In genomic region chr16:85550422-85551318, GRCh38 we compare ENCODE assay signal across 13 cellular contexts.
DNase-seq lines count a peak whose midpoint lies in the region; ATAC-seq and TF ChIP-seq lines count a peak whose summit lies in the region.
"Had no signal": no experiment of that assay in that cellular context is flagged by ENCODE, and none has a peak within 500 bp of the region (broad histone marks: within the 10 kb centered on the region; RNA-seq: fewer than 3 reads in every experiment).

No MANE protein-coding gene starts in this region.

- WGBS in heart left ventricle, 4 donors: 60 to 76% (median 66%) methylated on average over 23 to 24 of the region's 24 CpGs
- 86% methylated on average over 24 of the region's 24 CpGs for WGBS in liver
- WGBS in upper lobe of left lung, 2 donors: 82% methylated on average over 9 to 24 of the region's 24 CpGs
- WGBS in spleen, 5 donors: 83 to 91% (median 86%) methylated on average over 20 to 24 of the region's 24 CpGs
- WGBS in esophagus muscularis mucosa: 86% methylated on average over 18 of the region's 24 CpGs

- TF ChIP-seq CTCF in heart left ventricle (IDR thresholded peaks at IDR 0.05) (peak in 10 of 12 donors; percentile 24 to 59 (median 36)), astrocyte of the spinal cord (IDR thresholded peaks at IDR 0.05; ENCODE audit: low read depth, low read length) (peak; percentile 29), liver (IDR thresholded peaks at IDR 0.05; ENCODE audit: low read depth, low read length, missing input control) (no peak), upper lobe of left lung (IDR thresholded peaks at IDR 0.05) (no peak), spleen (IDR thresholded peaks at IDR 0.05 in 8 of 11, conservative IDR thresholded peaks at IDR 0.05 in 3 of 11) (no peak), esophagus muscularis mucosa (IDR thresholded peaks at IDR 0.05) (no peak)

- TF ChIP-seq POLR2A in heart left ventricle (IDR thresholded peaks at IDR 0.05) (no peak), upper lobe of left lung (IDR thresholded peaks at IDR 0.05) (no peak), spleen (IDR thresholded peaks at IDR 0.05) (no peak), esophagus muscularis mucosa (IDR thresholded peaks at IDR 0.05; ENCODE audit: low read depth) (no peak)

- TF ChIP-seq EP300 in upper lobe of left lung (IDR thresholded peaks at IDR 0.05) (no peak), esophagus muscularis mucosa (IDR thresholded peaks at IDR 0.05) (no peak)

- no peaks in the 10 kb centered on the region for H3K9me3 ChIP-seq in heart left ventricle
- no peaks in the 10 kb centered on the region for H3K9me3 ChIP-seq in liver (ENCODE audit: control insufficient read depth in 4 of 4, low read length in 3 of 4)
- H3K9me3 ChIP-seq in upper lobe of left lung: no peaks in the 10 kb centered on the region
- H3K9me3 ChIP-seq in spleen: no peaks in the 10 kb centered on the region
- no peaks in the 10 kb centered on the region for H3K9me3 ChIP-seq in esophagus muscularis mucosa

- H3K27ac ChIP-seq in heart left ventricle: peak overlapping the region in 9 of 12 donors; percentile 13 to 72 (median 51)
- peak overlapping the region; percentile 35 to 50 for H3K27ac ChIP-seq in liver (ENCODE audit: low read depth in 1 of 2, low read length in 2 of 2)
- H3K27ac ChIP-seq in upper lobe of left lung: peak overlapping the region in 3 of 4 donors; percentile 50 to 74 (median 52)
- H3K27ac ChIP-seq in spleen: peak overlapping the region in 1 of 8 donors; percentile 35
- no peak overlapping the region for H3K27ac ChIP-seq in esophagus muscularis mucosa (replicated peaks in 1 of 4)

- intact Hi-C loops in heart left ventricle (cut with DNase I): loop anchor here in 2 of 10 donors (5.0 to 10.0 kb wide), 2 partner anchors 128 to 426 kb away; no protein-coding TSS in a partner anchor
- intact Hi-C loops in cardiac septum (cut with DNase I): loop anchor here (2.0 to 10.0 kb wide), 2 partner anchors 60 to 156 kb away; no protein-coding TSS in a partner anchor
- intact Hi-C loops in spleen (cut with DNase I; ENCODE audit: low total_unique reads): no loop called here
- intact Hi-C loops in esophagus muscularis mucosa (cut with DNase I): no loop called here

- peak in 1 of 2 donors; percentile 12 for TF ChIP-seq RAD21 in liver (IDR thresholded peaks at IDR 0.05)

- no peak overlapping the region for H3K4me3 ChIP-seq in heart left ventricle
- H3K4me3 ChIP-seq in astrocyte of the spinal cord (ENCODE audit: low read depth, low read length): no peak overlapping the region
- no peak overlapping the region for H3K4me3 ChIP-seq in liver (ENCODE audit: low read depth in 1 of 3, low read length in 3 of 3)
- H3K4me3 ChIP-seq in upper lobe of left lung: no peak overlapping the region
- H3K4me3 ChIP-seq in spleen: no peak overlapping the region
- H3K4me3 ChIP-seq in esophagus muscularis mucosa: no peak overlapping the region

- peaks cover 0 to 32% (median 11%) of the 10 kb centered on the region in 12 donors for H3K4me1 ChIP-seq in heart left ventricle
- peaks cover 0 to 12% (median 9%) of the 10 kb centered on the region in 4 donors for H3K4me1 ChIP-seq in liver (ENCODE audit: control insufficient read depth in 4 of 4, insufficient read depth in 4 of 4, low read length in 3 of 4)
- H3K4me1 ChIP-seq in upper lobe of left lung: peaks cover 6 to 33% (median 18%) of the 10 kb centered on the region in 4 donors
- H3K4me1 ChIP-seq in spleen: peaks cover 4 to 56% (median 27%) of the 10 kb centered on the region in 6 donors
- peaks cover 11 to 39% (median 27%) of the 10 kb centered on the region in 4 donors for H3K4me1 ChIP-seq in esophagus muscularis mucosa

- peak in 3 of 4 donors; percentile 10 to 44 (median 26) for ATAC-seq in heart left ventricle
- no peak for ATAC-seq in upper lobe of left lung (ENCODE audit: low FRiP score in 2 of 2)
- ATAC-seq: esophagus mucosa, SK-N-SH treated with all-trans-retinoic acid at 6 μM for 48 hours had no signal

- in situ Hi-C loops in astrocyte of the spinal cord (cut with HindIII; ENCODE audit: low sequenced_read_pairs): no loop called here

- H3K36me3 ChIP-seq in heart left ventricle (no peaks in the 10 kb centered on the region), liver (ENCODE audit: control insufficient read depth in 4 of 4, insufficient read depth in 3 of 4, low read depth in 1 of 4, low read length in 3 of 4) (no peaks in the 10 kb centered on the region), upper lobe of left lung (no peaks in the 10 kb centered on the region), spleen (no peaks in the 10 kb centered on the region), esophagus muscularis mucosa (no peaks in the 10 kb centered on the region)

- no peak overlapping the region for H3K9ac ChIP-seq in liver (ENCODE audit: low read depth in 1 of 2, low read length in 2 of 2)

- peak in 1 of 5 donors; percentile 56 for DNase-seq in heart left ventricle
- DNase-seq in cardiac septum (ENCODE audit: low spot score): no peak
- no peak for DNase-seq in astrocyte of the spinal cord (ENCODE audit: low read depth, low spot score)
- DNase-seq in upper lobe of left lung: no peak
- no peak for DNase-seq in spleen
- no peak for DNase-seq in C1 segment of cervical spinal cord (lab: John Stamatoyannopoulos, UW)
- no peak for DNase-seq in esophagus muscularis mucosa (ENCODE audit: extremely low spot score)
- DNase-seq: activated T-cell treated with anti-CD3 and anti-CD28 coated beads, Interleukin-2, amount 50 U/mL, for 1 hour; Karpas-422; NCI-H1930 had no signal

- H3K27me3 ChIP-seq in heart left ventricle (no peaks in the 10 kb centered on the region), liver (ENCODE audit: control insufficient read depth in 4 of 4, insufficient read depth in 4 of 4, low read length in 3 of 4) (no peaks in the 10 kb centered on the region), upper lobe of left lung (no peaks in the 10 kb centered on the region), spleen (replicated peaks in 1 of 7) (no peaks in the 10 kb centered on the region), esophagus muscularis mucosa (no peaks in the 10 kb centered on the region)

TF ChIP-seq in liver, 16 proteins besides CTCF, POLR2A, EP300 and RAD21:
- TF ChIP-seq TAF1 (conservative IDR thresholded peaks at IDR 0.05): no peak
- TF ChIP-seq HNF4G (IDR thresholded peaks at IDR 0.05): no peak
- no peak for TF ChIP-seq YY1 (IDR thresholded peaks at IDR 0.05)
- no peak for TF ChIP-seq ZBTB33 (IDR thresholded peaks at IDR 0.05)
- no peak for TF ChIP-seq GABPA (IDR thresholded peaks at IDR 0.05 in 1 of 2, conservative IDR thresholded peaks at IDR 0.05 in 1 of 2)
- TF ChIP-seq REST (IDR thresholded peaks at IDR 0.05): no peak
- TF ChIP-seq EGR1 (IDR thresholded peaks at IDR 0.05; ENCODE audit: low read depth in 2 of 2): no peak

Comparison
In these comparisons a context has a peak if more than half of its experiments do, and no peak if none do; other contexts are left out.
1. ATAC-seq: peak in heart left ventricle (3 of 4); none in upper lobe of left lung (0 of 2).
2. H3K27ac ChIP-seq: peak in heart left ventricle (9 of 12), liver (2 of 2) and upper lobe of left lung (3 of 4); none in esophagus muscularis mucosa (0 of 4).
3. CTCF ChIP-seq: peak in heart left ventricle (10 of 12) and astrocyte of the spinal cord (single experiment); none in liver (single experiment), upper lobe of left lung (0 of 6), spleen (0 of 11) and esophagus muscularis mucosa (0 of 3).